In genomic region chr17:28989028-28989427, GRCh38 we compare ENCODE assay signal across 9 cellular contexts. TPM values are rescaled to one million over a fixed set of nuclear protein-coding genes. Genes with fewer than 3 reads are reported as not detected.
"Had no signal": no experiment of that assay in that cellular context is flagged by ENCODE, and none has a peak within 500 bp of the region (broad histone marks: within the 10 kb centered on the region; RNA-seq: fewer than 3 reads in every experiment).

No MANE protein-coding gene starts in this region.

- H3K9me3 Mint-ChIP-seq: IgD-negative memory B cell had no signal

- H3K27ac Mint-ChIP-seq: GM23338, H9, IgD-negative memory B cell had no signal

- H3K36me3 Mint-ChIP-seq: IgD-negative memory B cell had no signal

- H3K27ac ChIP-seq: HL-60 had no signal

- DNase-seq: H9, HCEC 1CT had no signal

- H3K4me3 Mint-ChIP-seq: GM23338, H9, IgD-negative memory B cell had no signal

- H2AFZ ChIP-seq: GM23338 had no signal

- ATAC-seq: GM23338, HepG2 had no signal

- H3K4me1 Mint-ChIP-seq: IgD-negative memory B cell had no signal

- FAIRE-seq: H1, H54, HepG2 had no signal

- H3K4me2 ChIP-seq: GM23338 had no signal

- H3K4me3 ChIP-seq: GM23338 had no signal

RNA-seq across cellular contexts. Expression of gene SEZ6, which starts 16.8 kb away (rescaled TPM):
- total RNA-seq: HepG2, HT1080 had no signal
- polyA plus RNA-seq: HepG2 had no signal
